ENCODE assay signal across 8 cellular contexts in genomic region chr19:3343619-3344502, GRCh38. TPM values are rescaled to one million over a fixed set of nuclear protein-coding genes. Genes with fewer than 3 reads are reported as not detected.
DNase-seq lines count a peak whose midpoint lies in the region; ATAC-seq, FAIRE-seq and TF ChIP-seq lines count a peak whose summit lies in the region.

No MANE protein-coding gene starts in this region.

- peaks cover 5% of the 10 kb centered on the region for H3K4me1 Mint-ChIP-seq in activated T-cell treated with anti-CD3 and anti-CD28 coated beads, Interleukin-2, amount 50 U/mL, for 4 hours (ENCODE audit: low read depth)

- intact Hi-C loops in pancreas (cut with DNase I) = loop anchor here in 1 of 3 donors (10.0 kb wide), 1 partner anchor 61 kb away; no protein-coding TSS in a partner anchor

- WGBS in pancreas, 2 donors = 6 to 9% methylated on average over 26 of the region's 26 CpGs

- no peaks in the 10 kb centered on the region for H3K36me3 ChIP-seq in pancreas

- no peaks in the 10 kb centered on the region for H3K27me3 ChIP-seq in pancreas

- H3K9me3 ChIP-seq in pancreas = no peaks in the 10 kb centered on the region

- no peaks in the 10 kb centered on the region for H3K36me3 Mint-ChIP-seq in activated T-cell treated with anti-CD3 and anti-CD28 coated beads, Interleukin-2, amount 50 U/mL, for 4 hours (ENCODE audit: insufficient read depth)

- ATAC-seq in activated T-cell treated with anti-CD3 and anti-CD28 coated beads, Interleukin-2, amount 50 U/mL, for 4 hours = peak; percentile 91 to 93
- ATAC-seq in pancreas (peak; percentile 71 to 82 (median 79)), GM18517 (IDR thresholded peaks at IDR 0.05; ENCODE audit: unreplicated experiment) (no peak), GM19324 (IDR thresholded peaks at IDR 0.05; ENCODE audit: low FRiP score, unreplicated experiment) (no peak)

- no peak for FAIRE-seq in pancreas (lab: Jason Lieb, UNC)

- H3K4me1 ChIP-seq in pancreas = peaks cover 25 to 36% (median 33%) of the 10 kb centered on the region in 3 donors

- TF ChIP-seq CTCF in fibroblast of villous mesenchyme (IDR thresholded peaks at IDR 0.05; ENCODE audit: insufficient read depth, low read depth, low read length) (no peak), pancreas (IDR thresholded peaks at IDR 0.05) (no peak)

- no peaks in the 10 kb centered on the region for H3K9me3 Mint-ChIP-seq in activated T-cell treated with anti-CD3 and anti-CD28 coated beads, Interleukin-2, amount 50 U/mL, for 4 hours

- no peaks in the 10 kb centered on the region for H3K27me3 Mint-ChIP-seq in activated T-cell treated with anti-CD3 and anti-CD28 coated beads, Interleukin-2, amount 50 U/mL, for 4 hours (ENCODE audit: low read depth)

- peak; percentile 24 to 54 for DNase-seq in NCI-H526 (lab: John Stamatoyannopoulos, UW)
- DNase-seq in NCI-H526 treated with DMSO at 0.1 percent for 48 hours (lab: John Stamatoyannopoulos, UW) = no peak
- DNase-seq in NCI-H460 (ENCODE audit: extremely low read depth, low read depth) = peak; percentile 73
- peak; percentile 19 for DNase-seq in activated T-cell treated with anti-CD3 and anti-CD28 coated beads, Interleukin-2, amount 50 U/mL, for 4 hours
- peak; percentile 93 for DNase-seq in fibroblast of villous mesenchyme (ENCODE audit: low read depth)
- peak; percentile 81 to 95 (median 88) for DNase-seq in pancreas

- H3K4me3 ChIP-seq in fibroblast of villous mesenchyme (ENCODE audit: low read depth, low read length) = peak overlapping the region; percentile 49
- peak overlapping the region in 2 of 4 donors; percentile 24 to 45 for H3K4me3 ChIP-seq in pancreas

- peak overlapping the region; percentile 46 for H3K4me3 Mint-ChIP-seq in activated T-cell treated with anti-CD3 and anti-CD28 coated beads, Interleukin-2, amount 50 U/mL, for 4 hours

- H3K27ac ChIP-seq in pancreas = peak overlapping the region; percentile 39 to 77 (median 76)

RNA-seq across cellular contexts. Expression of gene NFIC, which starts 22.5 kb away (rescaled TPM):
- 10.1 and 13.6 TPM in 2 replicates for total RNA-seq in NCI-H460 (2014; rRNA removed; shearing (Covaris generic))
- polyA plus RNA-seq in NCI-H460 (2014; cell fraction: nucleus; rRNA removed) = 7.2 and 12.0 TPM in 2 replicates
- total RNA-seq in activated T-cell treated with anti-CD3 and anti-CD28 coated beads, Interleukin-2, amount 50 U/mL, for 4 hours = 10 to 100 TPM; 26.0 to 33.6 (median 30.3) TPM
- 42.7 and 56.0 TPM in 2 replicates for total RNA-seq in fibroblast of villous mesenchyme
- 100 to 1,000 TPM; 106 to 203 (median 127) TPM for total RNA-seq in pancreas
- 10 to 100 TPM; 21.3 to 74.9 TPM for polyA plus RNA-seq in pancreas

Comparison
In these comparisons a context has a peak if more than half of its experiments do, and no peak if none do; other contexts are left out.
1. ATAC-seq: peak in activated T-cell treated with anti-CD3 and anti-CD28 coated beads, Interleukin-2, amount 50 U/mL, for 4 hours (2 of 2) and pancreas (4 of 4); none in GM18517 (single experiment) and GM19324 (single experiment).